Comparison of ENCODE assay signal across 27 cellular contexts in the genomic region with DNA sequence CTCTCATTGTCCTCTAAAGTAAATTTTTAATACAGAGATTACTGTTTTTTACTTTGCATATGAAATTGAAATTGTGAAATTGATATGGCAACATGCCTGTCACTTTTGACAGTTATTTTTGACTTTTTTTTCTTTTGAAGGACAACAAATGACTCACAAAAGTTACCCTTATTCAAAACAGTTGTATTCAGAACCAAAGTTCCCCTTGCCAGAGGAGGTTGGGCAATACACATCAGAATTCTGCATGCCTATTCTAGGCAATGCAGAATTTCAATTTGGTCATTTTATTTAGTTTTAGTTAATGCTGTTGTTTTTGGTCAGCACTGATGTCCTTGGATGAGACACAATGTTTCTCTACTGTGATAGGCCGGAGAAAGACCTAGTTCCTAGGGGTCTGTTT.
"Had no signal": no experiment of that assay in that cellular context is flagged by ENCODE, and none has a peak within 500 bp of the region (broad histone marks: within the 10 kb centered on the region; RNA-seq: fewer than 3 reads in every experiment).

No MANE protein-coding gene starts in this region.

- ATAC-seq: activated CD8-positive, alpha-beta T cell treated with anti-CD3 and anti-CD28 coated beads, Interleukin-2, amount 10 ng/mL, durations not matched to agents 7 days and 5 days; Panc1; WTC11 had no signal

- H3K4me3 ChIP-seq: cardiac muscle cell, SJCRH30 had no signal

- H3K27me3 ChIP-seq: cardiac muscle cell, SJCRH30 had no signal

- H3K36me3 ChIP-seq: cardiac muscle cell, SJCRH30 had no signal

- H3K4me1 ChIP-seq: SJCRH30 had no signal

- H3K9me3 ChIP-seq: SJCRH30, SK-N-SH had no signal

- H3K9ac ChIP-seq: SK-N-SH had no signal

- DNase-seq: activated CD4-positive, alpha-beta T cell treated with anti-CD3 and anti-CD28 coated beads for 48 hours; activated CD4-positive, alpha-beta T cell treated with anti-CD3 and anti-CD28 coated beads, Interleukin-2, amount 50 U/mL, for 4 hours; activated CD4-positive, CD25-positive, alpha-beta regulatory T cell treated with anti-CD3 and anti-CD28 coated beads, Interleukin-2, amount 50 U/mL, for 72 hours; activated CD8-positive, alpha-beta memory T cell treated with anti-CD3 and anti-CD28 coated beads, Interleukin-2, amount 50 U/mL, for 48 hours; activated CD8-positive, alpha-beta T cell treated with anti-CD3 and anti-CD28 coated beads, Interleukin-2, amount 10 ng/mL, durations not matched to agents 7 days and 5 days; activated effector memory CD4-positive, alpha-beta T cell treated with Interleukin-2 at 50 U/mL for 16 hours; activated naive CD4-positive, alpha-beta T cell; activated T-cell treated with anti-CD3 and anti-CD28 coated beads, Interleukin-2, amount 50 U/mL, for 1 hour; amniotic stem cell; cerebellar nuclear complex; KG1; NCI-H1092; NCI-H1417; NCI-H1930; NCI-H2107; NCI-H2171 treated with DMSO at 0.1 percent for 48 hours; NCI-H226; NCI-H69; NK-92 treated with Interleukin-12 subunit alpha and Interleukin-12 subunit beta, amount 100 ng/mL, for 24 hours; OCI-M1; Right ventricle myocardium superior; SJCRH30; SK-N-SH; SW 1271 had no signal
